ENCODE assay signal across 16 cellular contexts in genomic region chr15:69876030-69876429, GRCh38.
"Had no signal": no experiment of that assay in that cellular context is flagged by ENCODE, and none has a peak within 500 bp of the region (broad histone marks: within the 10 kb centered on the region; RNA-seq: fewer than 3 reads in every experiment).

No MANE protein-coding gene starts in this region.

- DNase-seq: activated CD8-positive, alpha-beta memory T cell treated with anti-CD3 and anti-CD28 coated beads for 24 hours; activated CD8-positive, alpha-beta memory T cell treated with anti-CD3 and anti-CD28 coated beads, Interleukin-2, amount 50 U/mL, for 4 hours; activated T-cell treated with anti-CD3 and anti-CD28 coated beads, Interleukin-2, amount 50 U/mL, for 24 hours; aorta; brain microvascular endothelial cell; effector memory CD4-positive, alpha-beta T cell; foreskin melanocyte; hippocampal formation; kidney glomerular epithelial cell; occipital lobe; sigmoid colon; stimulated activated CD4-positive, alpha-beta T cell treated with anti-CD3 and anti-CD28 coated beads, Interleukin-4, amount 100 ng/mL, for 24 hours; stimulated activated naive CD4-positive, alpha-beta T cell treated with Interleukin-2 at 50 U/mL for 16 hours; T-cell; thyroid gland had no signal

- H3K4me3 ChIP-seq: sigmoid colon, thyroid gland had no signal

- FAIRE-seq: colon had no signal

- H3K27ac ChIP-seq: brain microvascular endothelial cell, sigmoid colon, thyroid gland had no signal

- H3K9me3 ChIP-seq: thyroid gland had no signal

- H3K36me3 ChIP-seq: brain microvascular endothelial cell, sigmoid colon, thyroid gland had no signal

- H3K4me1 ChIP-seq: sigmoid colon, thyroid gland had no signal

- H3K27me3 ChIP-seq: brain microvascular endothelial cell, sigmoid colon, thyroid gland had no signal
